ENCODE assay signal across 10 cellular contexts in the genomic region with DNA sequence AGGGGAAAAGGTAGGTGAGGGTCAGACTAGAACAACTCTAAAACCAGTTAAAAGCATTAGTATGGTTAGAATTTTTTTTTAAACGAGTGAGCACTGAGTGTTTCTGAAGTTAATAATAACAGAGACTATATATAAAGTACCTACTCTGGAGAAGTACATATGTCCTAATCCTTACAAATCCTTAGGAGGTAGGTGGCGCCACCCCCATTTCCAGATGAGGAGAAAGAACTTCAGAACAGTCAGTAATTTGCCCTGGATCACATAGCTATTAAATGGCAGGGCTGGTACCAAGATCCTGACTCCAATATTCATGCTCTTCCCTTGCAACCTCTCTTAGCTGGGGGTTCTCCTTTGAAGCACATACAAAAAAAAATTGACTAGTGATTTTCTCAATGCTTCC.
DNase-seq lines count a peak whose midpoint lies in the region; ATAC-seq and TF ChIP-seq lines count a peak whose summit lies in the region.
"Had no signal": no experiment of that assay in that cellular context is flagged by ENCODE, and none has a peak within 500 bp of the region (broad histone marks: within the 10 kb centered on the region; RNA-seq: fewer than 3 reads in every experiment).

No MANE protein-coding gene starts in this region.

- no peaks in the 10 kb centered on the region for H4K20me1 ChIP-seq in GM23248 (ENCODE audit: insufficient read depth)

- H3K9me3 ChIP-seq in GM23248 (ENCODE audit: low read depth) (no peaks in the 10 kb centered on the region), transverse colon (no peaks in the 10 kb centered on the region)
- H3K9me3 ChIP-seq: upper lobe of right lung had no signal

- H3K9me2 ChIP-seq in GM23248 (ENCODE audit: insufficient read depth), result no peaks in the 10 kb centered on the region

- peak; percentile 22 for TF ChIP-seq CTCF in AG10803 (conservative IDR thresholded peaks at IDR 0.05; ENCODE audit: low read length)
- TF ChIP-seq CTCF in transverse colon (IDR thresholded peaks at IDR 0.05), result no peak

- H3K36me3 ChIP-seq in GM23248 (ENCODE audit: low read depth), result no peaks in the 10 kb centered on the region
- H3K36me3 ChIP-seq in transverse colon, result no peaks in the 10 kb centered on the region

- H3K9ac ChIP-seq in GM23248, result no peak overlapping the region

- H3K4me3 ChIP-seq in AG10803 (ENCODE audit: low read length), result no peak overlapping the region
- no peak overlapping the region for H3K4me3 ChIP-seq in GM23248
- no peak overlapping the region for H3K4me3 ChIP-seq in transverse colon
- H3K4me3 ChIP-seq: upper lobe of right lung had no signal

- H3F3A ChIP-seq in GM23248 (ENCODE audit: insufficient read depth), result peaks cover 9% of the 10 kb centered on the region

- no peaks in the 10 kb centered on the region for H3K79me2 ChIP-seq in GM23248 (ENCODE audit: insufficient read depth)

- H2AFZ ChIP-seq in GM23248, result no peak overlapping the region

- intact Hi-C loops in transverse colon (cut with DNase I; ENCODE audit: low total_unique reads), result no loop called here

- no peak overlapping the region for H3K27ac ChIP-seq in GM23248
- no peak overlapping the region for H3K27ac ChIP-seq in transverse colon
- H3K27ac ChIP-seq: upper lobe of right lung had no signal

- no peak for TF ChIP-seq POLR2A in transverse colon (IDR thresholded peaks at IDR 0.05)

- DNase-seq in AG10803 (ENCODE audit: low read depth), result no peak
- DNase-seq in GM23248, result peak; percentile 30
- peak; percentile 18 for DNase-seq in iris pigment epithelial cell (ENCODE audit: low read depth)
- no peak for DNase-seq in activated CD4-positive, CD25-positive, alpha-beta regulatory T cell (lab: John Stamatoyannopoulos, UW)
- no peak for DNase-seq in H4 (ENCODE audit: low spot score)
- DNase-seq in transverse colon, result no peak
- DNase-seq: RPMI8226, upper lobe of right lung had no signal

- 94 to 100% methylated on average over 2 of the region's 2 CpGs for WGBS in GM23248 (ENCODE audit: low coverage in 1 of 2, low lambda C conversion rate in 2 of 2, missing lambda C conversion rate in 2 of 2), 2 experiments
- WGBS in transverse colon (ENCODE audit: low coverage in 1 of 2), 2 donors, result 55 to 79% methylated on average over 1 to 2 of the region's 2 CpGs

- ATAC-seq in SK-N-SH treated with all-trans-retinoic acid at 6 μM for 48 hours (peak; percentile 12; the same call in 2 of the 3 replicates), esophagus mucosa (no peak)
- ATAC-seq: upper lobe of right lung had no signal

- TF ChIP-seq EP300 in transverse colon (IDR thresholded peaks at IDR 0.05; ENCODE audit: low read depth), result no peak

- H3K27me3 ChIP-seq in GM23248 (replicated peaks; ENCODE audit: insufficient read depth), result no peaks in the 10 kb centered on the region
- no peaks in the 10 kb centered on the region for H3K27me3 ChIP-seq in transverse colon
- H3K27me3 ChIP-seq: upper lobe of right lung had no signal

- H3K4me1 ChIP-seq in GM23248 (ENCODE audit: insufficient read depth) (peaks cover 8% of the 10 kb centered on the region; the same call in 1 of the 2 replicates), transverse colon (peaks cover 0 to 7% (median 0%) of the 10 kb centered on the region in 4 donors)
- H3K4me1 ChIP-seq: upper lobe of right lung had no signal

- in situ Hi-C loops in GM23248 (cut with MboI), result no loop called here
- in situ Hi-C loops in transverse colon (cut with MboI; ENCODE audit: low pct_ligation_motif_present in 1 of 4, low pct_unique_long_range_greater_than_20kb in 1 of 4, low sequenced_read_pairs in 3 of 4), result no loop called here

- no peak overlapping the region for H3K4me2 ChIP-seq in GM23248 (ENCODE audit: unreplicated experiment)

TF ChIP-seq in SK-N-SH treated with all-trans-retinoic acid at 6 μM for 48 hours, 23 proteins besides CTCF, POLR2A, EP300 and RAD21 (continues in another document):
- TF ChIP-seq SNAI2 (CRISPR knock-in tag; IDR thresholded peaks at IDR 0.05), result no peak
- no peak for TF ChIP-seq ZNF8 (CRISPR knock-in tag; IDR thresholded peaks at IDR 0.05)
- TF ChIP-seq OSR1 (CRISPR knock-in tag; IDR thresholded peaks at IDR 0.05), result no peak
- TF ChIP-seq, protein P1, sequence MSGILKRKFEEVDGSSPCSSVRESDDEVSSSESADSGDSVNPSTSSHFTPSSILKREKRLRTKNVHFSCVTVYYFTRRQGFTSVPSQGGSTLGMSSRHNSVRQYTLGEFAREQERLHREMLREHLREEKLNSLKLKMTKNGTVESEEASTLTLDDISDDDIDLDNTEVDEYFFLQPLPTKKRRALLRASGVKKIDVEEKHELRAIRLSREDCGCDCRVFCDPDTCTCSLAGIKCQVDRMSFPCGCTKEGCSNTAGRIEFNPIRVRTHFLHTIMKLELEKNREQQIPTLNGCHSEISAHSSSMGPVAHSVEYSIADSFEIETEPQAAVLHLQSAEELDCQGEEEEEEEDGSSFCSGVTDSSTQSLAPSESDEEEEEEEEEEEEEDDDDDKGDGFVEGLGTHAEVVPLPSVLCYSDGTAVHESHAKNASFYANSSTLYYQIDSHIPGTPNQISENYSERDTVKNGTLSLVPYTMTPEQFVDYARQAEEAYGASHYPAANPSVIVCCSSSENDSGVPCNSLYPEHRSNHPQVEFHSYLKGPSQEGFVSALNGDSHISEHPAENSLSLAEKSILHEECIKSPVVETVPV (CRISPR knock-in tag; IDR thresholded peaks at IDR 0.05), result no peak
- TF ChIP-seq, protein P2, sequence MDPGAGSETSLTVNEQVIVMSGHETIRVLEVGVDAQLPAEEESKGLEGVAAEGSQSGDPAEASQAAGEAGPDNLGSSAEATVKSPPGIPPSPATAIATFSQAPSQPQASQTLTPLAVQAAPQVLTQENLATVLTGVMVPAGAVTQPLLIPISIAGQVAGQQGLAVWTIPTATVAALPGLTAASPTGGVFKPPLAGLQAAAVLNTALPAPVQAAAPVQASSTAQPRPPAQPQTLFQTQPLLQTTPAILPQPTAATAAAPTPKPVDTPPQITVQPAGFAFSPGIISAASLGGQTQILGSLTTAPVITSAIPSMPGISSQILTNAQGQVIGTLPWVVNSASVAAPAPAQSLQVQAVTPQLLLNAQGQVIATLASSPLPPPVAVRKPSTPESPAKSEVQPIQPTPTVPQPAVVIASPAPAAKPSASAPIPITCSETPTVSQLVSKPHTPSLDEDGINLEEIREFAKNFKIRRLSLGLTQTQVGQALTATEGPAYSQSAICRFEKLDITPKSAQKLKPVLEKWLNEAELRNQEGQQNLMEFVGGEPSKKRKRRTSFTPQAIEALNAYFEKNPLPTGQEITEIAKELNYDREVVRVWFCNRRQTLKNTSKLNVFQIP (CRISPR knock-in tag; IDR thresholded peaks at IDR 0.05; ENCODE audit: borderline replicate concordance, low read depth), result no peak
- no peak for TF ChIP-seq ISL1 (CRISPR knock-in tag; IDR thresholded peaks at IDR 0.05)
- no peak for TF ChIP-seq ZFP30 (CRISPR knock-in tag; IDR thresholded peaks at IDR 0.05)
- TF ChIP-seq CSDC2 (CRISPR knock-in tag; IDR thresholded peaks at IDR 0.05), result no peak
- TF ChIP-seq TCF4 (CRISPR knock-in tag; IDR thresholded peaks at IDR 0.05; ENCODE audit: borderline replicate concordance), result no peak
- TF ChIP-seq ARNTL (CRISPR knock-in tag; IDR thresholded peaks at IDR 0.05; ENCODE audit: borderline replicate concordance, low read depth), result no peak
- TF ChIP-seq, protein P3, sequence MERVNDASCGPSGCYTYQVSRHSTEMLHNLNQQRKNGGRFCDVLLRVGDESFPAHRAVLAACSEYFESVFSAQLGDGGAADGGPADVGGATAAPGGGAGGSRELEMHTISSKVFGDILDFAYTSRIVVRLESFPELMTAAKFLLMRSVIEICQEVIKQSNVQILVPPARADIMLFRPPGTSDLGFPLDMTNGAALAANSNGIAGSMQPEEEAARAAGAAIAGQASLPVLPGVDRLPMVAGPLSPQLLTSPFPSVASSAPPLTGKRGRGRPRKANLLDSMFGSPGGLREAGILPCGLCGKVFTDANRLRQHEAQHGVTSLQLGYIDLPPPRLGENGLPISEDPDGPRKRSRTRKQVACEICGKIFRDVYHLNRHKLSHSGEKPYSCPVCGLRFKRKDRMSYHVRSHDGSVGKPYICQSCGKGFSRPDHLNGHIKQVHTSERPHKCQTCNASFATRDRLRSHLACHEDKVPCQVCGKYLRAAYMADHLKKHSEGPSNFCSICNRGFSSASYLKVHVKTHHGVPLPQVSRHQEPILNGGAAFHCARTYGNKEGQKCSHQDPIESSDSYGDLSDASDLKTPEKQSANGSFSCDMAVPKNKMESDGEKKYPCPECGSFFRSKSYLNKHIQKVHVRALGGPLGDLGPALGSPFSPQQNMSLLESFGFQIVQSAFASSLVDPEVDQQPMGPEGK (CRISPR knock-in tag; IDR thresholded peaks at IDR 0.05; ENCODE audit: borderline replicate concordance), result no peak
- TF ChIP-seq ZNF565 (CRISPR knock-in tag; conservative IDR thresholded peaks at IDR 0.05; ENCODE audit: low read depth), result no peak
- TF ChIP-seq, protein P4, sequence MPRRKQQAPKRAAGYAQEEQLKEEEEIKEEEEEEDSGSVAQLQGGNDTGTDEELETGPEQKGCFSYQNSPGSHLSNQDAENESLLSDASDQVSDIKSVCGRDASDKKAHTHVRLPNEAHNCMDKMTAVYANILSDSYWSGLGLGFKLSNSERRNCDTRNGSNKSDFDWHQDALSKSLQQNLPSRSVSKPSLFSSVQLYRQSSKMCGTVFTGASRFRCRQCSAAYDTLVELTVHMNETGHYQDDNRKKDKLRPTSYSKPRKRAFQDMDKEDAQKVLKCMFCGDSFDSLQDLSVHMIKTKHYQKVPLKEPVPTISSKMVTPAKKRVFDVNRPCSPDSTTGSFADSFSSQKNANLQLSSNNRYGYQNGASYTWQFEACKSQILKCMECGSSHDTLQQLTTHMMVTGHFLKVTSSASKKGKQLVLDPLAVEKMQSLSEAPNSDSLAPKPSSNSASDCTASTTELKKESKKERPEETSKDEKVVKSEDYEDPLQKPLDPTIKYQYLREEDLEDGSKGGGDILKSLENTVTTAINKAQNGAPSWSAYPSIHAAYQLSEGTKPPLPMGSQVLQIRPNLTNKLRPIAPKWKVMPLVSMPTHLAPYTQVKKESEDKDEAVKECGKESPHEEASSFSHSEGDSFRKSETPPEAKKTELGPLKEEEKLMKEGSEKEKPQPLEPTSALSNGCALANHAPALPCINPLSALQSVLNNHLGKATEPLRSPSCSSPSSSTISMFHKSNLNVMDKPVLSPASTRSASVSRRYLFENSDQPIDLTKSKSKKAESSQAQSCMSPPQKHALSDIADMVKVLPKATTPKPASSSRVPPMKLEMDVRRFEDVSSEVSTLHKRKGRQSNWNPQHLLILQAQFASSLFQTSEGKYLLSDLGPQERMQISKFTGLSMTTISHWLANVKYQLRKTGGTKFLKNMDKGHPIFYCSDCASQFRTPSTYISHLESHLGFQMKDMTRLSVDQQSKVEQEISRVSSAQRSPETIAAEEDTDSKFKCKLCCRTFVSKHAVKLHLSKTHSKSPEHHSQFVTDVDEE (CRISPR knock-in tag; IDR thresholded peaks at IDR 0.05), result no peak
- TF ChIP-seq ZC3H10 (CRISPR knock-in tag; IDR thresholded peaks at IDR 0.05), result no peak
- TF ChIP-seq ESRRG (CRISPR knock-in tag; IDR thresholded peaks at IDR 0.05), result no peak
- no peak for TF ChIP-seq RARB (CRISPR knock-in tag; IDR thresholded peaks at IDR 0.05)

Comparison
In these comparisons a context has a peak if more than half of its experiments do, and no peak if none do; other contexts are left out.
1. DNase-seq: peak in GM23248 (single experiment) and iris pigment epithelial cell (single experiment); none in AG10803 (single experiment), activated CD4-positive, CD25-positive, alpha-beta regulatory T cell (0 of 4), H4 (single experiment) and transverse colon (single experiment).